Comparison of ENCODE assay signal across 36 cellular contexts in genomic region chr1:181516706-181517105, GRCh38. TPM values are rescaled to one million over a fixed set of nuclear protein-coding genes. Genes with fewer than 3 reads are reported as not detected.
"Had no signal": no experiment of that assay in that cellular context is flagged by ENCODE, and none has a peak within 500 bp of the region (broad histone marks: within the 10 kb centered on the region; RNA-seq: fewer than 3 reads in every experiment).

No MANE protein-coding gene starts in this region.

- H3K27ac Mint-ChIP-seq: activated B cell treated with CpG ODN at 0.5 μM for 24 hours; activated CD4-positive, alpha-beta memory T cell treated with anti-CD3 and anti-CD28 coated beads for 36 hours; activated CD4-positive, alpha-beta T cell treated with anti-CD3 and anti-CD28 coated beads, Interleukin-2, amount 10 ng/mL, durations not matched to agents 24 days and 14 days; activated CD8-positive, alpha-beta memory T cell treated with anti-CD3 and anti-CD28 coated beads, Interleukin-2, amount 10 ng/mL, durations not matched to agents 7 days and 5 days; activated CD8-positive, alpha-beta T cell treated with anti-CD3 and anti-CD28 coated beads, Interleukin-2, amount 10 ng/mL, durations not matched to agents 7 days and 5 days; activated naive CD4-positive, alpha-beta T cell treated with anti-CD3 and anti-CD28 coated beads for 36 hours; activated naive CD4-positive, alpha-beta T cell treated with anti-CD3 and anti-CD28 coated beads, Interleukin-2, amount 50 U/mL, for 72 hours; activated naive CD8-positive, alpha-beta T cell treated with anti-CD3 and anti-CD28 coated beads for 36 hours; activated T-cell treated with anti-CD3 and anti-CD28 coated beads, Interleukin-2, amount 50 U/mL, for 24 hours; activated T-helper 2 cell treated with anti-CD3 and anti-CD28 coated beads, Interferon-gamma antibody, Interleukin-2, Interleukin-4, amounts not matched to agents 10 μg/mL and 5 μg/mL and 100 μg/mL, durations not matched to agents 14 hours and 24 hours and 36 hours; T-helper 1 cell treated with Interleukin-12 subunit alpha and Interleukin-12 subunit beta and Interleukin-4 antibody, amounts not matched to agents 30 μg/mL and 1 μg/mL, for 36 hours; T-helper 2 cell treated with Interferon-gamma antibody and Interleukin-4, amounts not matched to agents 5 μg/mL and 100 μg/mL, for 36 hours had no signal

- H3K9me3 ChIP-seq: adrenal gland, body of pancreas, breast epithelium had no signal

- H3K27ac ChIP-seq: adrenal gland, body of pancreas, brain microvascular endothelial cell, breast epithelium, VCaP had no signal

- H3K36me3 Mint-ChIP-seq: activated CD4-positive, alpha-beta memory T cell treated with anti-CD3 and anti-CD28 coated beads for 36 hours; activated CD8-positive, alpha-beta memory T cell treated with anti-CD3 and anti-CD28 coated beads, Interleukin-2, amount 10 ng/mL, durations not matched to agents 7 days and 5 days; activated naive CD4-positive, alpha-beta T cell treated with anti-CD3 and anti-CD28 coated beads, Interleukin-2, amount 50 U/mL, for 72 hours; activated naive CD8-positive, alpha-beta T cell treated with anti-CD3 and anti-CD28 coated beads for 36 hours had no signal

- H3K4me1 Mint-ChIP-seq: activated naive CD8-positive, alpha-beta T cell treated with anti-CD3 and anti-CD28 coated beads for 36 hours; central memory CD8-positive, alpha-beta T cell had no signal

- H3K27me3 Mint-ChIP-seq: activated T-cell treated with anti-CD3 and anti-CD28 coated beads, Interleukin-2, amount 50 U/mL, for 24 hours; central memory CD8-positive, alpha-beta T cell had no signal

- ATAC-seq: activated CD8-positive, alpha-beta memory T cell treated with anti-CD3 and anti-CD28 coated beads, Interleukin-2, amount 10 ng/mL, durations not matched to agents 7 days and 5 days; activated CD8-positive, alpha-beta T cell treated with anti-CD3 and anti-CD28 coated beads, Interleukin-2, amount 10 ng/mL, durations not matched to agents 7 days and 5 days; activated naive CD4-positive, alpha-beta T cell treated with anti-CD3 and anti-CD28 coated beads, Interleukin-2, amount 50 U/mL, for 72 hours; body of pancreas had no signal

- H3K4me3 Mint-ChIP-seq: activated B cell treated with CpG ODN at 0.5 μM for 24 hours; activated CD4-positive, alpha-beta memory T cell treated with anti-CD3 and anti-CD28 coated beads for 36 hours; activated CD4-positive, alpha-beta T cell treated with anti-CD3 and anti-CD28 coated beads, Interleukin-2, amount 10 ng/mL, durations not matched to agents 24 days and 14 days; activated CD8-positive, alpha-beta memory T cell treated with anti-CD3 and anti-CD28 coated beads, Interleukin-2, amount 10 ng/mL, durations not matched to agents 7 days and 5 days; activated CD8-positive, alpha-beta T cell treated with anti-CD3 and anti-CD28 coated beads, Interleukin-2, amount 10 ng/mL, durations not matched to agents 7 days and 5 days; activated naive CD4-positive, alpha-beta T cell treated with anti-CD3 and anti-CD28 coated beads for 36 hours; activated naive CD8-positive, alpha-beta T cell treated with anti-CD3 and anti-CD28 coated beads for 36 hours; activated T-cell treated with anti-CD3 and anti-CD28 coated beads, Interleukin-2, amount 50 U/mL, for 24 hours; central memory CD8-positive, alpha-beta T cell; T-helper 1 cell treated with Interleukin-12 subunit alpha and Interleukin-12 subunit beta and Interleukin-4 antibody, amounts not matched to agents 30 μg/mL and 1 μg/mL, for 36 hours; T-helper 2 cell treated with Interferon-gamma antibody and Interleukin-4, amounts not matched to agents 5 μg/mL and 100 μg/mL, for 36 hours had no signal

- DNase-seq: activated B cell treated with CpG ODN at 0.5 μM for 24 hours; activated CD4-positive, alpha-beta memory T cell treated with anti-CD3 and anti-CD28 coated beads for 36 hours; activated CD4-positive, alpha-beta T cell treated with anti-CD3 and anti-CD28 coated beads for 4 hours; activated CD4-positive, alpha-beta T cell treated with anti-CD3 and anti-CD28 coated beads, Interleukin-2, amount 10 ng/mL, durations not matched to agents 24 days and 14 days; activated CD4-positive, alpha-beta T cell treated with anti-CD3 and anti-CD28 coated beads, Interleukin-2, amount 50 U/mL, for 1 hour; activated CD4-positive, alpha-beta T cell treated with anti-CD3 and anti-CD28 coated beads, Interleukin-2, amount 50 U/mL, for 4 hours; activated CD4-positive, CD25-positive, alpha-beta regulatory T cell treated with anti-CD3 and anti-CD28 coated beads, Interleukin-2, amount 50 U/mL, for 72 hours; activated CD8-positive, alpha-beta memory T cell treated with anti-CD3 and anti-CD28 coated beads for 24 hours; activated CD8-positive, alpha-beta memory T cell treated with anti-CD3 and anti-CD28 coated beads, Interleukin-2, amount 10 ng/mL, durations not matched to agents 7 days and 5 days; activated CD8-positive, alpha-beta memory T cell treated with anti-CD3 and anti-CD28 coated beads, Interleukin-2, amount 50 U/mL, for 48 hours; activated CD8-positive, alpha-beta T cell treated with anti-CD3 and anti-CD28 coated beads, Interleukin-2, amount 10 ng/mL, durations not matched to agents 7 days and 5 days; activated effector memory CD4-positive, alpha-beta T cell treated with Interleukin-2 at 50 U/mL for 16 hours; activated gamma-delta T cell treated with Interleukin-2 at 50 U/mL for 16 hours; activated naive CD4-positive, alpha-beta T cell; activated naive CD4-positive, alpha-beta T cell treated with anti-CD3 and anti-CD28 coated beads for 36 hours; activated naive CD4-positive, alpha-beta T cell treated with anti-CD3 and anti-CD28 coated beads, Interleukin-2, amount 50 U/mL, for 16 hours; activated naive CD8-positive, alpha-beta T cell treated with anti-CD3 and anti-CD28 coated beads for 36 hours; activated T-cell treated with anti-CD3 and anti-CD28 coated beads, Interleukin-2, amount 50 U/mL, for 24 hours; activated T-cell treated with anti-CD3 and anti-CD28 coated beads, Interleukin-2, amount 50 U/mL, for 48 hours; adrenal gland; amniotic stem cell; aorta; body of pancreas; brain microvascular endothelial cell; cerebellar nuclear complex; T-helper 1 cell; T-helper 2 cell; T-helper 9 cell had no signal

- H3K4me1 ChIP-seq: adrenal gland, body of pancreas, breast epithelium had no signal

- H3K27me3 ChIP-seq: adrenal gland, body of pancreas, brain microvascular endothelial cell, breast epithelium had no signal

- H3K36me3 ChIP-seq: adrenal gland, brain microvascular endothelial cell, breast epithelium had no signal

- H3K9me3 Mint-ChIP-seq: activated B cell treated with CpG ODN at 0.5 μM for 24 hours; activated CD4-positive, alpha-beta memory T cell treated with anti-CD3 and anti-CD28 coated beads for 36 hours; activated CD4-positive, alpha-beta T cell treated with anti-CD3 and anti-CD28 coated beads, Interleukin-2, amount 10 ng/mL, durations not matched to agents 24 days and 14 days; activated naive CD4-positive, alpha-beta T cell treated with anti-CD3 and anti-CD28 coated beads for 36 hours; activated naive CD4-positive, alpha-beta T cell treated with anti-CD3 and anti-CD28 coated beads, Interleukin-2, amount 50 U/mL, for 72 hours; activated naive CD8-positive, alpha-beta T cell treated with anti-CD3 and anti-CD28 coated beads for 36 hours; activated T-cell treated with anti-CD3 and anti-CD28 coated beads, Interleukin-2, amount 50 U/mL, for 24 hours; activated T-helper 2 cell treated with anti-CD3 and anti-CD28 coated beads, Interferon-gamma antibody, Interleukin-2, Interleukin-4, amounts not matched to agents 10 μg/mL and 5 μg/mL and 100 μg/mL, durations not matched to agents 14 hours and 24 hours and 36 hours; central memory CD8-positive, alpha-beta T cell; T-helper 1 cell treated with Interleukin-12 subunit alpha and Interleukin-12 subunit beta and Interleukin-4 antibody, amounts not matched to agents 30 μg/mL and 1 μg/mL, for 36 hours; T-helper 2 cell treated with Interferon-gamma antibody and Interleukin-4, amounts not matched to agents 5 μg/mL and 100 μg/mL, for 36 hours had no signal

- H3K4me3 ChIP-seq: adrenal gland, body of pancreas, breast epithelium had no signal

RNA-seq across cellular contexts. Expression of gene CACNA1E, which starts 33.4 kb away (rescaled TPM):
- total RNA-seq: activated CD4-positive, alpha-beta memory T cell treated with anti-CD3 and anti-CD28 coated beads for 36 hours; activated CD4-positive, alpha-beta T cell treated with anti-CD3 and anti-CD28 coated beads, Interleukin-2, amount 10 ng/mL, durations not matched to agents 24 days and 14 days; activated CD8-positive, alpha-beta memory T cell treated with anti-CD3 and anti-CD28 coated beads, Interleukin-2, amount 10 ng/mL, durations not matched to agents 7 days and 5 days; activated naive CD4-positive, alpha-beta T cell treated with anti-CD3 and anti-CD28 coated beads for 36 hours; activated T-helper 2 cell treated with anti-CD3 and anti-CD28 coated beads, Interferon-gamma antibody, Interleukin-2, Interleukin-4, amounts not matched to agents 10 μg/mL and 5 μg/mL and 100 μg/mL, durations not matched to agents 14 hours and 24 hours and 36 hours; chondrocyte had no signal
- polyA plus RNA-seq: aorta had no signal
